In genomic region chr17:14398766-14399165, GRCh38 we compare ENCODE assay signal across 25 cellular contexts.
"Had no signal": no experiment of that assay in that cellular context is flagged by ENCODE, and none has a peak within 500 bp of the region (broad histone marks: within the 10 kb centered on the region; RNA-seq: fewer than 3 reads in every experiment).

No MANE protein-coding gene starts in this region.

- H3K4me3 Mint-ChIP-seq: activated CD4-positive, alpha-beta memory T cell treated with anti-CD3 and anti-CD28 coated beads for 36 hours; activated CD4-positive, alpha-beta T cell treated with anti-CD3 and anti-CD28 coated beads, Interleukin-2, amount 10 ng/mL, durations not matched to agents 7 days and 5 days; activated naive CD8-positive, alpha-beta T cell; activated naive CD8-positive, alpha-beta T cell treated with anti-CD3 and anti-CD28 coated beads, Interleukin-2, amount 50 U/mL, for 24 hours; activated T-helper 1 cell treated with anti-CD3 and anti-CD28 coated beads, Interleukin-12 subunit alpha, Interleukin-12 subunit beta, Interleukin-2, Interleukin-4 antibody, amounts not matched to agents 30 ng/mL and 10 ng/mL and 1 ng/mL, durations not matched to agents 14 hours and 24 hours and 36 hours; brain had no signal

- H3K4me1 ChIP-seq: SJCRH30 had no signal

- DNase-seq: activated CD4-positive, alpha-beta memory T cell treated with anti-CD3 and anti-CD28 coated beads for 36 hours; activated CD4-positive, alpha-beta T cell treated with anti-CD3 and anti-CD28 coated beads, Interleukin-2, amount 10 ng/mL, durations not matched to agents 7 days and 5 days; activated effector memory CD4-positive, alpha-beta T cell treated with Interleukin-2 at 50 U/mL for 16 hours; activated naive CD8-positive, alpha-beta T cell treated with anti-CD3 and anti-CD28 coated beads, Interleukin-2, amount 50 U/mL, for 24 hours; activated T-cell treated with anti-CD3 and anti-CD28 coated beads, Interleukin-2, amount 50 U/mL, for 1 hour; anterior cingulate cortex; caudate nucleus; cerebellar nuclear complex; NCI-H1105; NCI-H1417 treated with DMSO at 0.1 percent for 48 hours; NCI-H1930; NCI-H2081 treated with DMSO at 0.1 percent for 48 hours; NCI-H226; NCI-H446 treated with DMSO at 0.1 percent for 48 hours; NCI-H524; NCI-H69; SHP77; SJCRH30; T1000 had no signal

- ATAC-seq: activated naive CD8-positive, alpha-beta T cell treated with anti-CD3 and anti-CD28 coated beads, Interleukin-2, amount 50 U/mL, for 24 hours; K562; Panc1 had no signal

- H3K36me3 Mint-ChIP-seq: brain had no signal

- H3K27ac Mint-ChIP-seq: activated CD4-positive, alpha-beta memory T cell treated with anti-CD3 and anti-CD28 coated beads for 36 hours; activated naive CD8-positive, alpha-beta T cell; activated naive CD8-positive, alpha-beta T cell treated with anti-CD3 and anti-CD28 coated beads, Interleukin-2, amount 50 U/mL, for 24 hours; activated T-helper 1 cell treated with anti-CD3 and anti-CD28 coated beads, Interleukin-12 subunit alpha, Interleukin-12 subunit beta, Interleukin-2, Interleukin-4 antibody, amounts not matched to agents 30 ng/mL and 10 ng/mL and 1 ng/mL, durations not matched to agents 14 hours and 24 hours and 36 hours; brain had no signal

- H3K27me3 ChIP-seq: SJCRH30 had no signal

- H3K27me3 Mint-ChIP-seq: activated CD4-positive, alpha-beta memory T cell treated with anti-CD3 and anti-CD28 coated beads for 36 hours; activated CD4-positive, alpha-beta T cell treated with anti-CD3 and anti-CD28 coated beads, Interleukin-2, amount 10 ng/mL, durations not matched to agents 7 days and 5 days; activated naive CD8-positive, alpha-beta T cell; activated naive CD8-positive, alpha-beta T cell treated with anti-CD3 and anti-CD28 coated beads, Interleukin-2, amount 50 U/mL, for 24 hours; brain had no signal

- H3K9me3 ChIP-seq: SJCRH30 had no signal

- H3K4me3 ChIP-seq: K562, SJCRH30, SK-N-MC had no signal

- H3K36me3 ChIP-seq: SJCRH30 had no signal

- H3K4me1 Mint-ChIP-seq: brain had no signal

- H3K27ac ChIP-seq: SJCRH30, SK-N-MC had no signal
